In the genomic region with DNA sequence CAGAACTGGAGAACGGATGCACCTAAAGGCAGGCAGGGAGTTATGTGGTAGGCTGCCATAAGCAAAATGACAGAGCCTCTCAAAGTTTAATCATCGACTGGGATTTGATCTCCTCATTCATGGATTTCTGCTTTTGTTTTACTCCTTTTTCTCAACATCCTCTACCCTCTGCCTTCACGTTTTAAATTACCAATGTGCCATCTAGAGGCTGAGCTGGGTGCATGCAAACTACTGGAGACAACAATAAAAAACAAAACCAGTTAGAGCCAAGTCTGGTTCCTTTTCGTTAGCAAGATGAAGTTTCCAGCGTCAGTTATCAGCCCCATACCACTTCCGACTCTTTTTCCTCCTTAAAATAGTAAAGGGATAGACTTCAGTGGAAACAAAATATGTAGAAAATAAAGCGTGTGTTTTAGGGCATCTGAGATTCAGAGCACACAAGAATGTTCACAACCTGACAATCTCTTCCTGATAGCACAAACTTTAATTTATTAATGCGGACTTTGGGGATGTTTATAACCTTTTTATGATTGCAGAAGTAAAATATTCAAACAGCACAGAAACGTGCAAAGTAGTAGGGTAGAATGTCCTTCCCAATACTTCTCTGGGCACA, we compare ENCODE assay signal across 9 cellular contexts.
A peak's percentile ranks its signal among the peaks of the same experiment; 100 is the strongest.
DNase-seq lines count a peak whose midpoint lies in the region; ATAC-seq and TF ChIP-seq lines count a peak whose summit lies in the region.
"Had no signal": no experiment of that assay in that cellular context is flagged by ENCODE, and none has a peak within 500 bp of the region (broad histone marks: within the 10 kb centered on the region; RNA-seq: fewer than 3 reads in every experiment).

No MANE protein-coding gene starts in this region.

- CTCF ChIA-PET in HEK293 (lab: Yijun Ruan, JAX), result interaction anchor here (0.7 to 4.3 kb wide), 11 partner anchors 11 to 189 kb away, joined by 3 to 42 read pairs (median 3); no protein-coding TSS in a partner anchor

- no peak overlapping the region for H3K4me3 Mint-ChIP-seq in stimulated activated naive B cell treated with anti-CD40 and anti-IgM and Interleukin-4, amounts not matched to agents 10 μg/mL and 1 μg/mL and 100 μg/mL, for 72 hours

- H3K36me3 ChIP-seq in HEK293 (ENCODE audit: control insufficient read depth in 2 of 2, insufficient read depth in 1 of 2, low read length in 2 of 2) (peaks cover 0 to 3% of the 10 kb centered on the region in 2 experiments; a peak in 2 of 3 replicates), hepatocyte (replicated peaks; ENCODE audit: insufficient read depth, low read depth) (no peaks in the 10 kb centered on the region), aorta (ENCODE audit: control insufficient read depth in 1 of 2, insufficient read depth in 2 of 2, low read length in 1 of 2) (no peaks in the 10 kb centered on the region)

- TF ChIP-seq CTCF in 22Rv1 (IDR thresholded peaks at IDR 0.05) (peak; percentile 59), HEK293 (tag by site-specific recombination; IDR thresholded peaks at IDR 0.05) (0 out of 2 replicates have a peak, but pooled peaks have one; percentile 15), hepatocyte (IDR thresholded peaks at IDR 0.05; ENCODE audit: poor library complexity) (peak; percentile 71)

- H3K4me1 ChIP-seq in HEK293 (ENCODE audit: control insufficient read depth, insufficient read depth, low read length) (no peaks in the 10 kb centered on the region), hepatocyte (ENCODE audit: insufficient read depth) (no peaks in the 10 kb centered on the region), aorta (ENCODE audit: control insufficient read depth in 1 of 2, insufficient read depth in 2 of 2, low read length in 2 of 2) (no peaks in the 10 kb centered on the region)

- H3K79me2 ChIP-seq in hepatocyte, result no peaks in the 10 kb centered on the region

- no peak overlapping the region for H3K27ac Mint-ChIP-seq in stimulated activated naive B cell treated with anti-CD40 and anti-IgM and Interleukin-4, amounts not matched to agents 10 μg/mL and 1 μg/mL and 100 μg/mL, for 72 hours

- no peak overlapping the region for H3K4me2 ChIP-seq in hepatocyte

- no peak overlapping the region for H3K27ac ChIP-seq in 22Rv1
- no peak overlapping the region for H3K27ac ChIP-seq in HEK293 (ENCODE audit: extremely low read depth, low read depth, low read length)
- H3K27ac ChIP-seq in hepatocyte, result no peak overlapping the region
- H3K27ac ChIP-seq in aorta (ENCODE audit: low read depth in 1 of 2, low read length in 2 of 2), result no peak overlapping the region
- H3K27ac ChIP-seq: epithelial cell of prostate had no signal

- H4K20me1 ChIP-seq in hepatocyte (ENCODE audit: insufficient read depth, poor library complexity, severe bottlenecking), result no peaks in the 10 kb centered on the region

- WGBS in hepatocyte (ENCODE audit: low lambda C conversion rate, missing lambda C conversion rate), result 55% methylated on average over 9 of the region's 9 CpGs
- WGBS in aorta, 2 donors, result 21 to 24% methylated on average over 9 of the region's 9 CpGs

- H3K9me3 Mint-ChIP-seq in stimulated activated naive B cell treated with anti-CD40 and anti-IgM and Interleukin-4, amounts not matched to agents 10 μg/mL and 1 μg/mL and 100 μg/mL, for 72 hours, result peaks cover 0 to 5% of the 10 kb centered on the region in 2 donors

- intact Hi-C loops in aorta (cut with DNase I), result no loop called here

- POLR2A ChIA-PET in HEK293 (lab: Yijun Ruan, JAX), result interaction anchor here (1.0 kb wide), 1 partner anchor 81 kb away, joined by 3 read pairs; no protein-coding TSS in a partner anchor

- H2AFZ ChIP-seq in hepatocyte, result no peak overlapping the region

- no peaks in the 10 kb centered on the region for H3K9me2 ChIP-seq in hepatocyte (replicated peaks; ENCODE audit: insufficient read depth)

- no peak for ATAC-seq in stimulated activated naive B cell treated with anti-CD40 and anti-IgM and Interleukin-4, amounts not matched to agents 10 μg/mL and 1 μg/mL and 100 μg/mL, for 72 hours (replicated peaks)
- no peak for ATAC-seq in aorta (ENCODE audit: low FRiP score)
- no peak for ATAC-seq in GM21528 (IDR thresholded peaks at IDR 0.05; ENCODE audit: low FRiP score, unreplicated experiment)

- peaks cover 0 to 6% of the 10 kb centered on the region in 2 donors for H3K27me3 Mint-ChIP-seq in stimulated activated naive B cell treated with anti-CD40 and anti-IgM and Interleukin-4, amounts not matched to agents 10 μg/mL and 1 μg/mL and 100 μg/mL, for 72 hours

- H3K27me3 ChIP-seq in hepatocyte, result no peaks in the 10 kb centered on the region
- H3K27me3 ChIP-seq in aorta (ENCODE audit: control insufficient read depth in 1 of 2, insufficient read depth in 2 of 2, low read length in 1 of 2), result no peaks in the 10 kb centered on the region

- peak; percentile 57 for DNase-seq in SKM-1 treated with dmso at 0.1 percent for 144 hours (lab: John Stamatoyannopoulos, UW; ENCODE audit: unreplicated experiment)
- DNase-seq in hepatocyte (ENCODE audit: low spot score), result peak; percentile 26
- DNase-seq in stimulated activated naive B cell treated with anti-CD40 and anti-IgM and Interleukin-4, amounts not matched to agents 10 μg/mL and 1 μg/mL and 100 μg/mL, for 72 hours, result no peak
- no peak for DNase-seq in aorta
- DNase-seq in activated CD4-positive, alpha-beta T cell treated with anti-CD3 and anti-CD28 coated beads, Interleukin-2, amount 50 U/mL, for 1 hour, result no peak

- H3K36me3 Mint-ChIP-seq in stimulated activated naive B cell treated with anti-CD40 and anti-IgM and Interleukin-4, amounts not matched to agents 10 μg/mL and 1 μg/mL and 100 μg/mL, for 72 hours, result no peaks in the 10 kb centered on the region

- H3K4me3 ChIP-seq in HEK293 (ENCODE audit: low read depth, low read length) (no peak overlapping the region), hepatocyte (no peak overlapping the region), aorta (ENCODE audit: low read length in 2 of 2) (no peak overlapping the region)

- no peaks in the 10 kb centered on the region for H3K4me1 Mint-ChIP-seq in stimulated activated naive B cell treated with anti-CD40 and anti-IgM and Interleukin-4, amounts not matched to agents 10 μg/mL and 1 μg/mL and 100 μg/mL, for 72 hours

- H3K9me3 ChIP-seq in HEK293 (ENCODE audit: control insufficient read depth, insufficient read depth, low read depth, low read length) (no peaks in the 10 kb centered on the region), hepatocyte (ENCODE audit: low read depth) (no peaks in the 10 kb centered on the region), aorta (ENCODE audit: control insufficient read depth, low read length) (no peaks in the 10 kb centered on the region)

TF ChIP-seq in HEK293, 187 proteins besides CTCF, POLR2A, EP300 and RAD21:
- TF ChIP-seq ZNF654 (tag by site-specific recombination; IDR thresholded peaks at IDR 0.05; ENCODE audit: low read depth) (peak; percentile 50), ZNF423 (tag by site-specific recombination; IDR thresholded peaks at IDR 0.05) (no peak)
TF ChIP-seq in HEK293: peak in this region for 1.

Comparison
In these comparisons a context has a peak if more than half of its experiments do, and no peak if none do; other contexts are left out.
1. CTCF ChIP-seq: peak in every context shown above with its lines; median percentile 71 in hepatocyte; 59 in 22Rv1; 15 in HEK293.
2. DNase-seq: peak in SKM-1 treated with dmso at 0.1 percent for 144 hours (single experiment) and hepatocyte (single experiment); none in stimulated activated naive B cell treated with anti-CD40 and anti-IgM and Interleukin-4, amounts not matched to agents 10 μg/mL and 1 μg/mL and 100 μg/mL, for 72 hours (single experiment), aorta (0 of 2) and activated CD4-positive, alpha-beta T cell treated with anti-CD3 and anti-CD28 coated beads, Interleukin-2, amount 50 U/mL, for 1 hour (single experiment).